In the genomic region with DNA sequence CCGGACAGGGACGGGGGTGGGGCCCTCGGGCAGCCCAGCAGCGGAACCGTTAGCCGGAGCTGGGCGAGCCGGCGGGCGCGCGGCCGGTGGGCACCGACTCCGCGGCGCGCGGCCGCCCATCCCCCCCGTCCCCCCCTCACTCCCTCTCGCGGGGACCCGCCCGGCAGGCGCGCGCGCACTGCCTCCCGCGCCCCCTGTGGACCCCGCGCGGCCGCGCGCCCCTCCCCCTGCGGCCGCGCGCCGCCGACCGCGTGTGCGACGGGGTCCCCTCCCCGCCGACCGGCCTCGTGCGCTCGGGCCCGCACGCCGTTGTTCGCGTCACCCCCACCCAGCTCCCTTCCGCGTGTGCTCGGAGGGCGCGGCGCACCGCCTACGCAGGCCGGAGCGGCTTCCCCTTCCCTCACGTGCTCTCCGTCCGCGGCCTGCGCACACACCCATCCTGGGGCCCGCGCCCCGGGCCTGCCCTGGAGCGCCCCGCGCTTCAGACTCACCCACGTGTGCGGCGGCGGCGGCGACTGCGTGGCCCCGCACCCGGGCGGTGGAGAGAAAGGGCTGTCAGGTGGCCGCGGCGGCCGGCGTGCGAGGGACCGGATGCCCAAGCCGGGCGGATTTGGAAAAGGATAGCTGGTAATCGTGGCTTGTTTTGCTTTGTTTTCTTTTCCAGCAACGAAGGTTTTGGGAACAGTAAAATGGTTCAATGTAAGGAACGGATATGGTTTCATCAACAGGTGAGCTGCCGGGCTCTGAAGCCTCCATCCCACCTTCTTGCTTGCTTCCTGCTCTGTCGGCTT, we compare ENCODE assay signal across 8 cellular contexts. TPM values are rescaled to one million over a fixed set of nuclear protein-coding genes. Genes with fewer than 3 reads are reported as not detected.
DNase-seq lines count a peak whose midpoint lies in the region; ATAC-seq and TF ChIP-seq lines count a peak whose summit lies in the region.

No MANE protein-coding gene starts in this region.

- 0 to 1% (median 1%) methylated on average over 14 to 103 of the region's 103 CpGs for WGBS in ovary, 3 donors
- WGBS in thyroid gland, 2 donors, result 0 to 1% methylated on average over 16 to 26 of the region's 103 CpGs

- H3K36me3 ChIP-seq in CD8-positive, alpha-beta T cell (ENCODE audit: insufficient read depth, low read length), result no peaks in the 10 kb centered on the region
- peaks cover 49% of the 10 kb centered on the region for H3K36me3 ChIP-seq in SK-N-MC (ENCODE audit: insufficient read depth, low read length)
- no peaks in the 10 kb centered on the region for H3K36me3 ChIP-seq in ovary
- no peaks in the 10 kb centered on the region for H3K36me3 ChIP-seq in thyroid gland

- peaks cover 67% of the 10 kb centered on the region for H3K4me1 Mint-ChIP-seq in CD8-positive, alpha-beta T cell (ENCODE audit: low read depth)
- peaks cover 61% of the 10 kb centered on the region for H3K4me1 Mint-ChIP-seq in activated naive CD4-positive, alpha-beta T cell treated with anti-CD3 and anti-CD28 coated beads, Interleukin-2, amount 50 U/mL, for 24 hours

- intact Hi-C loops in CD8-positive, alpha-beta T cell (cut with DNase I, micrococcal nuclease), result loop anchor here (1.0 to 10.0 kb wide), 14 partner anchors 25 to 1264 kb away; partner anchors contain the start of genes C1orf50 (in 2 of the 2), ERMAP (in 2 of the 2), FOXJ3 (in 2 of the 2) and P3H1 (in 2 of the 2)
- intact Hi-C loops in Right ventricle myocardium inferior (cut with DNase I), result no loop called here
- intact Hi-C loops in ovary (cut with DNase I), result loop anchor here in 2 of 4 donors (10.0 kb wide), 1 partner anchor 82 kb away; the partner anchor contains the start of genes C1orf50 (in 2 of the 2) and P3H1 (in 2 of the 2)
- intact Hi-C loops in thyroid gland (cut with DNase I), result no loop called here

- CTCF ChIA-PET in CD8-positive, alpha-beta T cell (lab: Charles Lee), result interaction anchor here (1.0 to 1.6 kb wide), 3 partner anchors 19 to 105 kb away, joined by 3 to 4 read pairs (median 3); no protein-coding TSS in a partner anchor

- TF ChIP-seq EP300 in ovary (IDR thresholded peaks at IDR 0.05), result no peak

- peak overlapping the region; percentile 60 for H3K27ac ChIP-seq in CD8-positive, alpha-beta T cell (ENCODE audit: low read depth, low read length)
- H3K27ac ChIP-seq in SK-N-MC, result peak overlapping the region; percentile 60
- H3K27ac ChIP-seq in ovary, result peak overlapping the region; percentile 93 to 97
- peak overlapping the region; percentile 67 to 87 (median 71) for H3K27ac ChIP-seq in thyroid gland

- peak overlapping the region; percentile 94 for H3K27ac Mint-ChIP-seq in CD8-positive, alpha-beta T cell
- peak overlapping the region; percentile 99 for H3K27ac Mint-ChIP-seq in activated naive CD4-positive, alpha-beta T cell treated with anti-CD3 and anti-CD28 coated beads, Interleukin-2, amount 50 U/mL, for 24 hours

- H3K4me1 ChIP-seq in CD8-positive, alpha-beta T cell (ENCODE audit: insufficient read depth, low read length), result peaks cover 53% of the 10 kb centered on the region
- peaks cover 13% of the 10 kb centered on the region for H3K4me1 ChIP-seq in ovary (ENCODE audit: insufficient read depth)
- peaks cover 44 to 49% of the 10 kb centered on the region in 2 donors for H3K4me1 ChIP-seq in thyroid gland

- no peak for TF ChIP-seq POLR2A in ovary (IDR thresholded peaks at IDR 0.05)
- TF ChIP-seq POLR2A in thyroid gland (IDR thresholded peaks at IDR 0.05), result peak in 1 of 2 donors; percentile 48

- peak; percentile 35 to 76 (median 62) for DNase-seq in CD8-positive, alpha-beta T cell
- peak; percentile 56 for DNase-seq in HT1080 (ENCODE audit: low read depth)
- no peak for DNase-seq in SK-N-MC (ENCODE audit: low read depth, low spot score)
- DNase-seq in Right ventricle myocardium inferior (ENCODE audit: missing footprints), result peak; percentile 91
- DNase-seq in ovary, result peak; percentile 70 to 83 (median 74)
- DNase-seq in thyroid gland, result peak; percentile 70 to 76

- H3K9ac ChIP-seq in SK-N-MC (ENCODE audit: insufficient read length), result peak overlapping the region; percentile 94

- H3K27me3 ChIP-seq in CD8-positive, alpha-beta T cell (ENCODE audit: insufficient read depth, low read length), result no peaks in the 10 kb centered on the region
- H3K27me3 ChIP-seq in ovary (no peaks in the 10 kb centered on the region), thyroid gland (no peaks in the 10 kb centered on the region)

- no peaks in the 10 kb centered on the region for H3K27me3 Mint-ChIP-seq in CD8-positive, alpha-beta T cell (ENCODE audit: low read depth)
- no peaks in the 10 kb centered on the region for H3K27me3 Mint-ChIP-seq in activated naive CD4-positive, alpha-beta T cell treated with anti-CD3 and anti-CD28 coated beads, Interleukin-2, amount 50 U/mL, for 24 hours

- ATAC-seq in CD8-positive, alpha-beta T cell, result peak; percentile 29
- ATAC-seq in GM19467 (IDR thresholded peaks at IDR 0.05; ENCODE audit: unreplicated experiment) (peak; percentile 38), Right ventricle myocardium inferior (peak; percentile 62)

- H3K36me3 Mint-ChIP-seq in CD8-positive, alpha-beta T cell, result peaks cover 41% of the 10 kb centered on the region
- peaks cover 33% of the 10 kb centered on the region for H3K36me3 Mint-ChIP-seq in activated naive CD4-positive, alpha-beta T cell treated with anti-CD3 and anti-CD28 coated beads, Interleukin-2, amount 50 U/mL, for 24 hours

- no peak for TF ChIP-seq CTCF in CD8-positive, alpha-beta T cell (IDR thresholded peaks at IDR 0.05)
- TF ChIP-seq CTCF in ovary (IDR thresholded peaks at IDR 0.05) (no peak), thyroid gland (IDR thresholded peaks at IDR 0.05) (no peak)

- H3K4me3 ChIP-seq in CD8-positive, alpha-beta T cell (ENCODE audit: low read depth, low read length), result peak overlapping the region; percentile 18
- H3K4me3 ChIP-seq in SK-N-MC, result peak overlapping the region; percentile 96
- peak overlapping the region; percentile 84 for H3K4me3 ChIP-seq in ovary
- peak overlapping the region; percentile 38 to 88 (median 40) for H3K4me3 ChIP-seq in thyroid gland (replicated peaks in 1 of 3)

- no peaks in the 10 kb centered on the region for H3K9me3 ChIP-seq in CD8-positive, alpha-beta T cell (ENCODE audit: low read length)
- H3K9me3 ChIP-seq in SK-N-MC (ENCODE audit: low read depth, low read length) (no peaks in the 10 kb centered on the region), ovary (no peaks in the 10 kb centered on the region), thyroid gland (no peaks in the 10 kb centered on the region)

- peak overlapping the region; percentile 88 for H3K4me3 Mint-ChIP-seq in CD8-positive, alpha-beta T cell
- peak overlapping the region; percentile 100 for H3K4me3 Mint-ChIP-seq in activated naive CD4-positive, alpha-beta T cell treated with anti-CD3 and anti-CD28 coated beads, Interleukin-2, amount 50 U/mL, for 24 hours

- POLR2A ChIA-PET in CD8-positive, alpha-beta T cell (lab: Charles Lee), result interaction anchor here (0.6 to 3.2 kb wide), 17 partner anchors 9 to 1530 kb away, joined by 3 to 39 read pairs (median 4); partner anchors contain the start of genes C1orf50, CCDC30, DMAP1 and P3H1

- H3K9me3 Mint-ChIP-seq in CD8-positive, alpha-beta T cell, result no peaks in the 10 kb centered on the region
- H3K9me3 Mint-ChIP-seq in activated naive CD4-positive, alpha-beta T cell treated with anti-CD3 and anti-CD28 coated beads, Interleukin-2, amount 50 U/mL, for 24 hours, result no peaks in the 10 kb centered on the region

RNA-seq across cellular contexts. Expression of gene YBX1, which starts 0.7 kb away (rescaled TPM):
- total RNA-seq in CD8-positive, alpha-beta T cell, result 100 to 1,000 TPM; 440 to 450 TPM
- 1,248 and 1,380 TPM in 2 replicates for total RNA-seq in HT1080 (2014; rRNA removed; shearing (Covaris generic))
- 1,043 and 1,103 TPM in 2 replicates for polyA plus RNA-seq in HT1080 (2015; cell fraction: cytosol; rRNA removed)
- polyA plus RNA-seq in HT1080 (2015; cell fraction: nucleus; rRNA removed), result 390 and 396 TPM in 2 replicates
- total RNA-seq in Right ventricle myocardium inferior (856 TPM), ovary (100 to 1,000 TPM; 196 to 482 (median 373) TPM), thyroid gland (100 to 1,000 TPM; 368 to 678 (median 607) TPM)
- polyA plus RNA-seq in ovary, result 100 to 1,000 TPM; 419 to 909 TPM

RNA-seq across cellular contexts. Expression of gene PPIH, which starts 24.7 kb away (rescaled TPM):
- 10 to 100 TPM; 31.0 to 33.2 TPM for total RNA-seq in CD8-positive, alpha-beta T cell
- total RNA-seq in HT1080 (2014; rRNA removed; shearing (Covaris generic)), result 107 and 124 TPM in 2 replicates
- 89.8 and 97.0 TPM in 2 replicates for polyA plus RNA-seq in HT1080 (2015; cell fraction: cytosol; rRNA removed)
- 61.7 and 62.6 TPM in 2 replicates for polyA plus RNA-seq in HT1080 (2015; cell fraction: nucleus; rRNA removed)
- 20.1 TPM for total RNA-seq in Right ventricle myocardium inferior
- total RNA-seq in ovary, result 10 to 100 TPM; 23.1 to 32.8 (median 26.4) TPM
- polyA plus RNA-seq in ovary, result 10 to 100 TPM; 32.1 to 49.1 TPM
- 10 to 100 TPM; 26.4 to 45.9 (median 40.3) TPM for total RNA-seq in thyroid gland

RNA-seq across cellular contexts. Expression of gene CLDN19, which starts 57.1 kb away (rescaled TPM):
- total RNA-seq in CD8-positive, alpha-beta T cell, result not detected
- not detected in 2 replicates for total RNA-seq in HT1080 (2014; rRNA removed; shearing (Covaris generic))
- polyA plus RNA-seq in HT1080 (2015; cell fraction: cytosol; rRNA removed), result 0.15 TPM in 1 of 2 replicates, not detected in the other
- polyA plus RNA-seq in HT1080 (2015; cell fraction: nucleus; rRNA removed), result not detected in 2 replicates
- total RNA-seq in Right ventricle myocardium inferior (not detected), ovary (under 1 TPM in 2 of 7 donors, not detected in 5; 0.24 to 0.52 TPM), thyroid gland (not detected)
- under 1 TPM in 1 of 2 donors, not detected in 1; 0.07 TPM for polyA plus RNA-seq in ovary

Comparison
In these comparisons a context has a peak if more than half of its experiments do, and no peak if none do; other contexts are left out.
1. H3K4me3 ChIP-seq: peak in every context shown above with its lines; median percentile 96 in SK-N-MC; 84 in ovary; 40 in thyroid gland; 18 in CD8-positive, alpha-beta T cell.
2. intact Hi-C loops: an anchor here in CD8-positive, alpha-beta T cell (1.0 to 10.0 kb wide); none called in Right ventricle myocardium inferior and thyroid gland.